ENCODE assay signal across 18 cellular contexts in genomic region chr9:108225371-108225905, GRCh38.
A peak's percentile ranks its signal among the peaks of the same experiment; 100 is the strongest.
DNase-seq lines count a peak whose midpoint lies in the region; ATAC-seq and TF ChIP-seq lines count a peak whose summit lies in the region.
"Had no signal": no experiment of that assay in that cellular context is flagged by ENCODE, and none has a peak within 500 bp of the region (broad histone marks: within the 10 kb centered on the region; RNA-seq: fewer than 3 reads in every experiment).

No MANE protein-coding gene starts in this region.

- TF ChIP-seq CTCF in AG09319 (IDR thresholded peaks at IDR 0.05; ENCODE audit: low read depth, low read length) (no peak), choroid plexus epithelial cell (conservative IDR thresholded peaks at IDR 0.05; ENCODE audit: low read depth, low read length) (no peak), left lung (IDR thresholded peaks at IDR 0.05) (no peak)

- DNase-seq in AG09319 (ENCODE audit: extremely low read depth, low read depth) = peak; percentile 22
- DNase-seq in MV-4-11 (lab: John Stamatoyannopoulos, UW) = peak; percentile 15
- peak; percentile 32 for DNase-seq in choroid plexus epithelial cell (ENCODE audit: low read depth)
- peak; percentile 39 for DNase-seq in myocyte (ENCODE audit: low read depth)
- no peak for DNase-seq in HUDEP-2 (lab: John Stamatoyannopoulos, UW; ENCODE audit: unreplicated experiment in 76 of 76)
- DNase-seq in NCI-H1436 (lab: John Stamatoyannopoulos, UW) = no peak
- no peak for DNase-seq in left lung
- DNase-seq: CD4-positive, alpha-beta T cell; COR-L47; DND-41; H9; HFFc6; NCI-H2029 treated with DMSO at 0.1 percent for 48 hours; NCI-H226; NCI-H510A treated with DMSO at 0.1 percent for 48 hours; NCI-H748 treated with DMSO at 0.1 percent for 48 hours; Peyer's patch had no signal

- H3K36me3 ChIP-seq in left lung = no peaks in the 10 kb centered on the region
- H3K36me3 ChIP-seq: Peyer's patch had no signal

- no peaks in the 10 kb centered on the region for H3K27me3 ChIP-seq in left lung
- H3K27me3 ChIP-seq: Peyer's patch had no signal

- H3K9me3 ChIP-seq in left lung = peaks cover 0 to 8% of the 10 kb centered on the region in 2 donors
- H3K9me3 ChIP-seq: Peyer's patch had no signal

- H3K27ac ChIP-seq in left lung = no peak overlapping the region
- H3K27ac ChIP-seq: Peyer's patch had no signal

- no peak for ATAC-seq in HG02840 (IDR thresholded peaks at IDR 0.05; ENCODE audit: low FRiP score, unreplicated experiment)
- no peak for ATAC-seq in left lung

- intact Hi-C loops in left lung (cut with DNase I) = no loop called here

- no peak overlapping the region for H3K4me3 ChIP-seq in choroid plexus epithelial cell (ENCODE audit: low read depth, low read length)
- H3K4me3 ChIP-seq in left lung = no peak overlapping the region
- H3K4me3 ChIP-seq: Peyer's patch had no signal

- H3K4me1 ChIP-seq in left lung = peaks cover 0 to 4% of the 10 kb centered on the region in 2 donors
- H3K4me1 ChIP-seq: Peyer's patch had no signal

Comparison
In these comparisons a context has a peak if more than half of its experiments do, and no peak if none do; other contexts are left out.
1. DNase-seq: peak in AG09319 (single experiment), MV-4-11 (single experiment), choroid plexus epithelial cell (single experiment) and myocyte (single experiment); none in HUDEP-2 (0 of 76), NCI-H1436 (single experiment) and left lung (0 of 2).